In genomic region chr9:112173489-112174222, GRCh38 we compare ENCODE assay signal across 9 cellular contexts. TPM values are rescaled to one million over a fixed set of nuclear protein-coding genes. Genes with fewer than 3 reads are reported as not detected.
DNase-seq lines count a peak whose midpoint lies in the region; ATAC-seq, FAIRE-seq and TF ChIP-seq lines count a peak whose summit lies in the region.
"Had no signal": no experiment of that assay in that cellular context is flagged by ENCODE, and none has a peak within 500 bp of the region (broad histone marks: within the 10 kb centered on the region; RNA-seq: fewer than 3 reads in every experiment).

No MANE protein-coding gene starts in this region.

- 89% methylated on average over 15 of the region's 18 CpGs for WGBS in suprapubic skin

- no peaks in the 10 kb centered on the region for H3K9me3 Mint-ChIP-seq in activated T-cell treated with anti-CD3 and anti-CD28 coated beads, Interleukin-2, amount 50 U/mL, for 4 hours
- peaks cover 6% of the 10 kb centered on the region for H3K9me3 Mint-ChIP-seq in activated CD4-positive, alpha-beta memory T cell treated with anti-CD3 and anti-CD28 coated beads, Interleukin-2, amount 10 ng/mL, durations not matched to agents 7 days and 5 days

- no peaks in the 10 kb centered on the region for H3K9me3 ChIP-seq in kidney (ENCODE audit: control insufficient read depth in 1 of 2, low read length in 2 of 2)
- no peaks in the 10 kb centered on the region for H3K9me3 ChIP-seq in suprapubic skin
- H3K9me3 ChIP-seq: uterus had no signal

- peak overlapping the region in 1 of 2 donors; percentile 42 for H3K9ac ChIP-seq in kidney (ENCODE audit: low read length in 2 of 2)

- FAIRE-seq in kidney (lab: Jason Lieb, UNC) = no peak

- peak overlapping the region; percentile 78 for H3K4me3 Mint-ChIP-seq in activated T-cell treated with anti-CD3 and anti-CD28 coated beads, Interleukin-2, amount 50 U/mL, for 4 hours
- peak overlapping the region; percentile 86 for H3K4me3 Mint-ChIP-seq in activated CD4-positive, alpha-beta memory T cell treated with anti-CD3 and anti-CD28 coated beads, Interleukin-2, amount 10 ng/mL, durations not matched to agents 7 days and 5 days

- CTCF ChIA-PET in activated CD4-positive, alpha-beta memory T cell treated with anti-CD3 and anti-CD28 coated beads, Interleukin-2, amount 10 ng/mL, durations not matched to agents 7 days and 5 days (lab: Charles Lee) = interaction anchor here (1.0 to 1.5 kb wide), 3 partner anchors 10 to 76 kb away, joined by 3 to 5 read pairs (median 4); no protein-coding TSS in a partner anchor

- H3K36me3 ChIP-seq in kidney (ENCODE audit: control insufficient read depth in 1 of 2, insufficient read depth in 2 of 2, low read length in 2 of 2) = no peaks in the 10 kb centered on the region
- H3K36me3 ChIP-seq in suprapubic skin = no peaks in the 10 kb centered on the region
- H3K36me3 ChIP-seq: uterus had no signal

- no peaks in the 10 kb centered on the region for H3K36me3 Mint-ChIP-seq in activated T-cell treated with anti-CD3 and anti-CD28 coated beads, Interleukin-2, amount 50 U/mL, for 4 hours (ENCODE audit: insufficient read depth)
- H3K36me3 Mint-ChIP-seq in activated CD4-positive, alpha-beta memory T cell treated with anti-CD3 and anti-CD28 coated beads, Interleukin-2, amount 10 ng/mL, durations not matched to agents 7 days and 5 days (ENCODE audit: low read depth) = peaks cover 36% of the 10 kb centered on the region

- H3K27ac ChIP-seq in kidney (ENCODE audit: low read depth in 2 of 2, low read length in 2 of 2) = peak overlapping the region; percentile 56 to 80
- no peak overlapping the region for H3K27ac ChIP-seq in suprapubic skin
- H3K27ac ChIP-seq: uterus had no signal

- no peak for DNase-seq in activated T-cell treated with anti-CD3 and anti-CD28 coated beads, Interleukin-2, amount 50 U/mL, for 4 hours
- DNase-seq in activated T-cell treated with anti-CD3 and anti-CD28 coated beads for 4 hours = no peak
- no peak for DNase-seq in activated CD4-positive, alpha-beta memory T cell treated with anti-CD3 and anti-CD28 coated beads, Interleukin-2, amount 10 ng/mL, durations not matched to agents 7 days and 5 days
- no peak for DNase-seq in kidney
- no peak for DNase-seq in suprapubic skin (ENCODE audit: low spot score in 2 of 2)
- DNase-seq in foreskin fibroblast = no peak
- no peak for DNase-seq in ecto neural progenitor cell (ENCODE audit: low spot score)

- peaks cover 73% of the 10 kb centered on the region for H3K4me1 Mint-ChIP-seq in activated T-cell treated with anti-CD3 and anti-CD28 coated beads, Interleukin-2, amount 50 U/mL, for 4 hours (ENCODE audit: low read depth)
- peaks cover 87% of the 10 kb centered on the region for H3K4me1 Mint-ChIP-seq in activated CD4-positive, alpha-beta memory T cell treated with anti-CD3 and anti-CD28 coated beads, Interleukin-2, amount 10 ng/mL, durations not matched to agents 7 days and 5 days

- H3K4me3 ChIP-seq in kidney (ENCODE audit: low read length in 2 of 2) (peak overlapping the region in 1 of 2 donors; percentile 57), suprapubic skin (peak overlapping the region; percentile 86), foreskin fibroblast (ENCODE audit: low read depth in 1 of 2, low read length in 2 of 2) (peak overlapping the region in 1 of 2 donors; percentile 58)

- H3K27me3 ChIP-seq in suprapubic skin = no peaks in the 10 kb centered on the region
- H3K27me3 ChIP-seq: uterus had no signal

- no peak for ATAC-seq in activated T-cell treated with anti-CD3 and anti-CD28 coated beads, Interleukin-2, amount 50 U/mL, for 4 hours
- ATAC-seq in GM21390 (IDR thresholded peaks at IDR 0.05; ENCODE audit: unreplicated experiment) = no peak

- no peak for TF ChIP-seq EP300 in suprapubic skin (IDR thresholded peaks at IDR 0.05)

- intact Hi-C loops in kidney (cut with DNase I) = no loop called here

- no peak for TF ChIP-seq POLR2A in suprapubic skin (IDR thresholded peaks at IDR 0.05)

- peak overlapping the region; percentile 98 for H3K27ac Mint-ChIP-seq in activated CD4-positive, alpha-beta memory T cell treated with anti-CD3 and anti-CD28 coated beads, Interleukin-2, amount 10 ng/mL, durations not matched to agents 7 days and 5 days

- H3K4me1 ChIP-seq in kidney (ENCODE audit: control insufficient read depth in 1 of 2, insufficient read depth in 1 of 2, low read depth in 1 of 2, low read length in 2 of 2) (peaks cover 4 to 30% of the 10 kb centered on the region in 2 donors), suprapubic skin (peaks cover 28% of the 10 kb centered on the region)
- H3K4me1 ChIP-seq: uterus had no signal

- POLR2A ChIA-PET in activated CD4-positive, alpha-beta memory T cell treated with anti-CD3 and anti-CD28 coated beads, Interleukin-2, amount 10 ng/mL, durations not matched to agents 7 days and 5 days (lab: Charles Lee) = interaction anchor here (0.9 to 5.8 kb wide), 11 partner anchors 9 to 205 kb away, joined by 3 to 49 read pairs (median 4); partner anchors contain the start of genes HSDL2 and PTBP3

- no peaks in the 10 kb centered on the region for H3K27me3 Mint-ChIP-seq in activated T-cell treated with anti-CD3 and anti-CD28 coated beads, Interleukin-2, amount 50 U/mL, for 4 hours (ENCODE audit: low read depth)
- peaks cover 7% of the 10 kb centered on the region for H3K27me3 Mint-ChIP-seq in activated CD4-positive, alpha-beta memory T cell treated with anti-CD3 and anti-CD28 coated beads, Interleukin-2, amount 10 ng/mL, durations not matched to agents 7 days and 5 days

- TF ChIP-seq CTCF in kidney (IDR thresholded peaks at IDR 0.05; ENCODE audit: borderline replicate concordance, extremely low read depth, insufficient read depth) (no peak), suprapubic skin (IDR thresholded peaks at IDR 0.05) (no peak), foreskin fibroblast (IDR thresholded peaks at IDR 0.05; ENCODE audit: low read depth, low read length) (no peak)

RNA-seq across cellular contexts. Expression of gene SUSD1, which starts 1.4 kb away (rescaled TPM):
- total RNA-seq in activated T-cell treated with anti-CD3 and anti-CD28 coated beads, Interleukin-2, amount 50 U/mL, for 4 hours = 1 to 10 TPM; 2.3 to 2.7 (median 2.4) TPM
- 10 to 100 TPM; 18.4 TPM for total RNA-seq in activated CD4-positive, alpha-beta memory T cell treated with anti-CD3 and anti-CD28 coated beads, Interleukin-2, amount 10 ng/mL, durations not matched to agents 7 days and 5 days
- 19.8 TPM for total RNA-seq in kidney
- 11.0 TPM for polyA plus RNA-seq in kidney (ENCODE audit: insufficient read depth, low read depth, low replicate concordance)
- total RNA-seq in suprapubic skin = 1 to 10 TPM; 1.6 to 8.2 (median 4.4) TPM
